1 cellular context compared by ENCODE assay signal in the genomic region with DNA sequence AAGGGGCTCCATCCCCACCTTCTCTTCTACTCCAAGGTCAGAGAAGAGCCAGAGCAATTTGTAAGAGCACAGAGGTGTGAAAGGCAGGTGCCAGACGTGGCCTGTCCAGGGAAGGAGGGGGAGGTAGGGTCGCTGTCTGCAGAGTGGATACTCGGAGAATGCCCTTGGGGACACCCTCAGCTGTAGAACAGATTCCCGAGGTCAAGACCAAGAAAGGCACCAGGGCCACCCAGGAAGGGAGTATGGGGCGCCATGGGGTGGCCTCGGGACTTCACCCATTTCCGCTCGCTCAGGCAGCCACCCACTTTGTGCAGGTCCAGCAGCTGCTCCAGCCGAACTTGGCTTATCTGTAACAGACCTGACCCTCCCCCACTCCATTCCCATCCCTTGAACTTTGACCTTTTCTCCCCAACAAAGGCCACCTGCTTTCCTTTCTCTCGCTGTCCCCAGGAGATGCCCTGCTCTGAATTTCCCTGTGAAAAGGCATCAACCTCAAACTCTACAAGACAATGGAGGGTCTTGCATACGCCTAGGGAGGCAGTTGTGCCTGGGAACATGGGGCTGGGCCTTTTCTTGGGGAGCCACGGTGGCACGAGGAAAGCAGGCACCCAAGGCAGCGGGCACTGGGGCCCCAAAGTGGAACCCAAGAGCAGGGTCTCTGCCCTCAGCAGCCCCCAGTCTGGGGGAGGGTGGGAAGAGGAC.
TF ChIP-seq lines count a peak whose summit lies in the region.

No MANE protein-coding gene starts in this region.

TF ChIP-seq in HepG2, 621 proteins besides CTCF, POLR2A, EP300 and RAD21 (continued from another document and continues in another):
- TF ChIP-seq ZNF503 (CRISPR knock-in tag; IDR thresholded peaks at IDR 0.05) (no peak), ZNF317 (CRISPR knock-in tag; IDR thresholded peaks at IDR 0.05) (no peak), BORCS8-MEF2B (CRISPR knock-in tag; IDR thresholded peaks at IDR 0.05) (no peak), THYN1 (CRISPR knock-in tag; IDR thresholded peaks at IDR 0.05; ENCODE audit: borderline replicate concordance, low read depth) (no peak), ZNF382 (CRISPR knock-in tag; IDR thresholded peaks at IDR 0.05; ENCODE audit: borderline replicate concordance) (no peak), PRDM4 (CRISPR knock-in tag; IDR thresholded peaks at IDR 0.05; ENCODE audit: borderline replicate concordance) (no peak), ZSCAN21 (CRISPR knock-in tag; IDR thresholded peaks at IDR 0.05; ENCODE audit: borderline replicate concordance) (no peak), ZNF343 (CRISPR knock-in tag; IDR thresholded peaks at IDR 0.05) (peak; percentile 65; the same call in 1 of the 2 replicates), NR0B2 (CRISPR knock-in tag; IDR thresholded peaks at IDR 0.05) (0 out of 2 replicates have a peak, but pooled peaks have one; percentile 7), KLF15 (CRISPR knock-in tag; IDR thresholded peaks at IDR 0.05; ENCODE audit: borderline replicate concordance) (no peak), HMG20A (CRISPR knock-in tag; IDR thresholded peaks at IDR 0.05; ENCODE audit: borderline replicate concordance) (peak; percentile 49; the same call in 1 of the 2 replicates), EHMT2 (IDR thresholded peaks at IDR 0.05; ENCODE audit: borderline replicate concordance, low read depth, low read length) (no peak), ZNF660 (CRISPR knock-in tag; IDR thresholded peaks at IDR 0.05; ENCODE audit: borderline replicate concordance, low read depth) (no peak), ARNT (IDR thresholded peaks at IDR 0.05) (no peak), JUND (CRISPR knock-in tag; IDR thresholded peaks at IDR 0.05) (no peak), ZNF607 (CRISPR knock-in tag; IDR thresholded peaks at IDR 0.05; ENCODE audit: borderline replicate concordance) (no peak), ZMAT3 (CRISPR knock-in tag; conservative IDR thresholded peaks at IDR 0.05) (no peak), ZNF768 (CRISPR knock-in tag; IDR thresholded peaks at IDR 0.05) (no peak), ZNF33A (CRISPR knock-in tag; IDR thresholded peaks at IDR 0.05; ENCODE audit: borderline replicate concordance) (no peak), RERE (CRISPR knock-in tag; IDR thresholded peaks at IDR 0.05; ENCODE audit: low read depth) (peak; percentile 19; the same call in 1 of the 2 replicates), PLRG1 (conservative IDR thresholded peaks at IDR 0.05) (no peak), GTF2F1 (IDR thresholded peaks at IDR 0.05; ENCODE audit: low read length) (no peak), ZNF30 (CRISPR knock-in tag; IDR thresholded peaks at IDR 0.05) (no peak), PAX8 (CRISPR knock-in tag; IDR thresholded peaks at IDR 0.05; ENCODE audit: borderline replicate concordance) (no peak), SKIL (CRISPR knock-in tag; IDR thresholded peaks at IDR 0.05; ENCODE audit: borderline replicate concordance) (peak; percentile 48; the same call in 1 of the 2 replicates), SETDB1 (CRISPR knock-in tag; IDR thresholded peaks at IDR 0.05; ENCODE audit: borderline replicate concordance) (no peak), FOXO1 (CRISPR knock-in tag; IDR thresholded peaks at IDR 0.05) (0 out of 2 replicates have a peak, but pooled peaks have one; percentile 33), SATB2 (CRISPR knock-in tag; IDR thresholded peaks at IDR 0.05) (no peak), U2AF1 (optimal IDR thresholded peaks at IDR 0.05; ENCODE audit: low read depth, low read length) (no peak), NFE2L2 (IDR thresholded peaks at IDR 0.05; ENCODE audit: low read length) (no peak), AGO1 (IDR thresholded peaks at IDR 0.05; ENCODE audit: low read depth, low read length, poor library complexity, severe bottlenecking) (no peak), ZNF713 (CRISPR knock-in tag; IDR thresholded peaks at IDR 0.05) (no peak), EEA1 (CRISPR knock-in tag; IDR thresholded peaks at IDR 0.05; ENCODE audit: borderline replicate concordance) (no peak), FOXJ3 (CRISPR knock-in tag; IDR thresholded peaks at IDR 0.05; ENCODE audit: borderline replicate concordance) (no peak), ZNF691 (CRISPR knock-in tag; IDR thresholded peaks at IDR 0.05; ENCODE audit: borderline replicate concordance, low read depth) (0 out of 2 replicates have a peak, but pooled peaks have one; percentile 34), ZNF567 (CRISPR knock-in tag; IDR thresholded peaks at IDR 0.05; ENCODE audit: borderline replicate concordance) (0 out of 2 replicates have a peak, but pooled peaks have one; percentile 82), BRF2 (CRISPR knock-in tag; IDR thresholded peaks at IDR 0.05) (no peak), ZBTB33 (CRISPR knock-in tag; IDR thresholded peaks at IDR 0.05) (no peak), ZNF724P (CRISPR knock-in tag; IDR thresholded peaks at IDR 0.05; ENCODE audit: borderline replicate concordance) (no peak), RCOR2 (CRISPR knock-in tag; IDR thresholded peaks at IDR 0.05) (peak; percentile 69; the same call in 1 of the 2 replicates)
